Comparison of ENCODE assay signal across 12 cellular contexts in the genomic region with DNA sequence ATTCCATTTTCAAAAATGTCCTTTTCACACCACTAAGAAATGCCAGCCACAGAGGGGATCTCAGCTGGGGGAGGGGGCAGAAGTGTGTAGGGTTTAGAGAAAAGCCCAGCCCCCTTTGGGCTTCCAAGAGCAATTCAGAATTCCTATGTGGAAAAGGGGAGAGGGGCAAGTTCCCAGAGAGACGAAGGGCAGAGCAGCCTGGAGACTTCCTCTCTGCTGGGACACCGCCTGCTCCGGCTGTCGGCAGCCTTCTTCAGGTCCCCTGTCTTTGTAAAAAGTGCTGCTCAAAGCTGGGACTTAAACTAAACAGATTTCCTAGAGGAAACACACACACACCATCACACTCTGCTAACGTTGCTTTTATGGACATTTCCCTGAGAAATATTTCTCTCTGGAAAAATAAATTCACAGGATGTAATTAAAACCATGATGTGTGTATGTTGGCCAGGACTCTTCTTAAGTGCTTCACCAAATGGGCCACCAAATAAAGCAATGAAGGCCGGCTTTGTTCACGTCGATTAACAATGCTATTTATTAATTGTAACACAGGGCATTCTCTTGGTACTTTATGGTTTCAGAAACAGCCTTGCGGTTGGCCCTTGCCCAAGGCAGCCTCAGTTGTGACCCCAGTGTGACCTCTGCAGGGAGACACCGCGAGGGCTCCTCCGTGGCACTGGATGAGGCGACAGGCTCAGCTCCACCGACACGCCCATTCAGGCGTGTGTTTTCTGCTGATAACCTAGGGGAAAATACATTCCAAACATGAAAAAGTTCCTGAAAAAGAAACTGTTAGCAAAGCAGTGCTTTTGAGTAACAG. TPM values are rescaled to one million over a fixed set of nuclear protein-coding genes. Genes with fewer than 3 reads are reported as not detected.
DNase-seq lines count a peak whose midpoint lies in the region; ATAC-seq and TF ChIP-seq lines count a peak whose summit lies in the region.
"Had no signal": no experiment of that assay in that cellular context is flagged by ENCODE, and none has a peak within 500 bp of the region (broad histone marks: within the 10 kb centered on the region; RNA-seq: fewer than 3 reads in every experiment).

No MANE protein-coding gene starts in this region.

- intact Hi-C loops in breast epithelium (cut with DNase I; ENCODE audit: low total_unique reads) (no loop called here), MCF 10A (cut with micrococcal nuclease) (no loop called here)

- H3K27ac ChIP-seq in breast epithelium: peak overlapping the region; percentile 79 to 80
- H3K27ac ChIP-seq in suprapubic skin: peak overlapping the region; percentile 61
- H3K27ac ChIP-seq: thyroid gland had no signal

- TF ChIP-seq CTCF in breast epithelium (IDR thresholded peaks at IDR 0.05) (no peak), MCF 10A (IDR thresholded peaks at IDR 0.05; ENCODE audit: unreplicated experiment) (no peak), suprapubic skin (IDR thresholded peaks at IDR 0.05) (no peak)

- H3K9me3 Mint-ChIP-seq in MCF 10A (ENCODE audit: unreplicated experiment): peaks cover 9% of the 10 kb centered on the region

- peaks cover 5% of the 10 kb centered on the region for H3K36me3 Mint-ChIP-seq in MCF 10A (ENCODE audit: insufficient read depth, unreplicated experiment)

- TF ChIP-seq POLR2A in breast epithelium (IDR thresholded peaks at IDR 0.05) (no peak), suprapubic skin (IDR thresholded peaks at IDR 0.05) (no peak)

- H3K27me3 Mint-ChIP-seq in MCF 10A (ENCODE audit: insufficient read depth, unreplicated experiment): no peaks in the 10 kb centered on the region
- H3K27me3 Mint-ChIP-seq: naive thymus-derived CD8-positive, alpha-beta T cell had no signal

- no peaks in the 10 kb centered on the region for H3K27me3 ChIP-seq in breast epithelium
- H3K27me3 ChIP-seq in iPS-15b (ENCODE audit: control insufficient read depth, insufficient read depth, low read length): no peaks in the 10 kb centered on the region
- no peaks in the 10 kb centered on the region for H3K27me3 ChIP-seq in suprapubic skin
- H3K27me3 ChIP-seq: thyroid gland had no signal

- TF ChIP-seq EP300 in suprapubic skin (IDR thresholded peaks at IDR 0.05): no peak

- no peak overlapping the region for H3K4me3 Mint-ChIP-seq in MCF 10A (ENCODE audit: unreplicated experiment)
- H3K4me3 Mint-ChIP-seq: activated naive CD4-positive, alpha-beta T cell treated with anti-CD3 and anti-CD28 coated beads for 36 hours; naive thymus-derived CD8-positive, alpha-beta T cell had no signal

- H3K9ac ChIP-seq in iPS-15b (ENCODE audit: low read depth, low read length): no peak overlapping the region

- BruUV-seq in MCF 10A (replicated peaks; lab: Mats Ljungman, UMichigan): no TSS peak

- no peaks in the 10 kb centered on the region for H3K36me3 ChIP-seq in breast epithelium
- no peaks in the 10 kb centered on the region for H3K36me3 ChIP-seq in iPS-15b (ENCODE audit: control insufficient read depth, insufficient read depth, low read length)
- H3K36me3 ChIP-seq in suprapubic skin: no peaks in the 10 kb centered on the region
- H3K36me3 ChIP-seq: thyroid gland had no signal

- no peaks in the 10 kb centered on the region for H3K4me1 ChIP-seq in breast epithelium
- peaks cover 16% of the 10 kb centered on the region for H3K4me1 ChIP-seq in iPS-15b (ENCODE audit: control insufficient read depth, insufficient read depth, low read length)
- H3K4me1 ChIP-seq in suprapubic skin: peaks cover 30% of the 10 kb centered on the region

- CTCF ChIA-PET in MCF 10A (lab: Yijun Ruan, JAX): no interaction called here

- H3K9me3 ChIP-seq in breast epithelium (no peaks in the 10 kb centered on the region), iPS-15b (ENCODE audit: control insufficient read depth, insufficient read depth, low read length) (no peaks in the 10 kb centered on the region), suprapubic skin (no peaks in the 10 kb centered on the region)
- H3K9me3 ChIP-seq: thyroid gland had no signal

- no peak overlapping the region for H3K27ac Mint-ChIP-seq in MCF 10A (ENCODE audit: low read depth, unreplicated experiment)
- H3K27ac Mint-ChIP-seq: activated naive CD4-positive, alpha-beta T cell treated with anti-CD3 and anti-CD28 coated beads for 36 hours had no signal

- POLR2A ChIA-PET in MCF 10A (lab: Yijun Ruan, JAX): no interaction called here

- 34% methylated on average over 16 of the region's 16 CpGs for whole genome bisulfite sequencing in suprapubic skin

- H3K4me3 ChIP-seq in breast epithelium (no peak overlapping the region), iPS-15b (ENCODE audit: low read depth, low read length) (peak overlapping the region; percentile 18), suprapubic skin (no peak overlapping the region)
- H3K4me3 ChIP-seq: thyroid gland had no signal

- peaks cover 9% of the 10 kb centered on the region for H3K4me1 Mint-ChIP-seq in MCF 10A (ENCODE audit: insufficient read depth, unreplicated experiment)

- ATAC-seq in HG02970 (IDR thresholded peaks at IDR 0.05; ENCODE audit: low FRiP score, unreplicated experiment) (no peak), GM18502 (IDR thresholded peaks at IDR 0.05; ENCODE audit: poor library complexity, unreplicated experiment) (no peak)
- ATAC-seq: naive thymus-derived CD8-positive, alpha-beta T cell had no signal

- DNase-seq in breast epithelium (ENCODE audit: low spot score in 2 of 2) (peak in 1 of 2 donors; percentile 83), MCF 10A (ENCODE audit: unreplicated experiment) (no peak), amniotic epithelial cell (ENCODE audit: low read depth) (peak; percentile 18), suprapubic skin (ENCODE audit: low spot score in 2 of 2) (no peak), T-helper 2 cell (no peak)
- DNase-seq: 8988T; activated naive CD4-positive, alpha-beta T cell treated with anti-CD3 and anti-CD28 coated beads for 36 hours; naive thymus-derived CD8-positive, alpha-beta T cell; thyroid gland had no signal

RNA-seq across cellular contexts. Expression of gene ASB1, which starts 5.6 kb away (rescaled TPM):
- 10 to 100 TPM; 11.2 to 18.7 (median 18.4) TPM for total RNA-seq in breast epithelium
- total RNA-seq in MCF 10A (2022): 104 and 113 TPM in 2 replicates
- 10 to 100 TPM; 17.1 to 48.8 (median 22.1) TPM for total RNA-seq in suprapubic skin
